ENCODE assay signal across 8 cellular contexts in genomic region chr3:172038823-172039222, GRCh38. TPM values are rescaled to one million over a fixed set of nuclear protein-coding genes. Genes with fewer than 3 reads are reported as not detected.
DNase-seq lines count a peak whose midpoint lies in the region; ATAC-seq, FAIRE-seq and TF ChIP-seq lines count a peak whose summit lies in the region.

No MANE protein-coding gene starts in this region.

- DNase-seq in A549 (ENCODE audit: low read depth in 1 of 2, low spot score in 1 of 2) = no peak
- DNase-seq in HFF-Myc (ENCODE audit: extremely low read depth, low read depth) = no peak
- no peak for DNase-seq in ascending aorta (ENCODE audit: low spot score in 2 of 2)
- DNase-seq in right lobe of liver = no peak
- DNase-seq in RCC 7860 (ENCODE audit: low spot score) = no peak

- H3K27me3 ChIP-seq in ascending aorta (no peaks in the 10 kb centered on the region), right lobe of liver (no peaks in the 10 kb centered on the region)

- TF ChIP-seq POLR2A in A549 (IDR thresholded peaks at IDR 0.05; ENCODE audit: low read length) = no peak
- no peak for TF ChIP-seq POLR2A in right lobe of liver (IDR thresholded peaks at IDR 0.05)

- H3K9me3 ChIP-seq in A549 (peaks cover 3% of the 10 kb centered on the region; the same call in 2 of the 3 replicates), ascending aorta (no peaks in the 10 kb centered on the region), right lobe of liver (no peaks in the 10 kb centered on the region)

- no peak for TF ChIP-seq RAD21 in A549 (conservative IDR thresholded peaks at IDR 0.05 in 1 of 2, IDR thresholded peaks at IDR 0.05 in 1 of 2)

- H3K4me1 ChIP-seq in A549 = peaks cover 38% of the 10 kb centered on the region; the same call in 2 of the 3 replicates
- peaks cover 5 to 13% of the 10 kb centered on the region in 2 donors for H3K4me1 ChIP-seq in ascending aorta
- peaks cover 0 to 30% (median 5%) of the 10 kb centered on the region in 4 donors for H3K4me1 ChIP-seq in right lobe of liver

- intact Hi-C loops in ascending aorta (cut with DNase I) (loop anchor here (2.0 to 10.0 kb wide), 5 partner anchors 67 to 392 kb away; partner anchors contain the start of gene PLD1), right lobe of liver (cut with DNase I) (no loop called here)

- H3K27ac ChIP-seq in A549 = peak overlapping the region; percentile 100
- H3K27ac ChIP-seq in ascending aorta = peak overlapping the region; percentile 99 to 100
- H3K27ac ChIP-seq in right lobe of liver = peak overlapping the region; percentile 98 to 99 (median 98)

- CTCF ChIA-PET in A549 (lab: Yijun Ruan, JAX) = interaction anchor here (0.6 to 1.8 kb wide), 2 partner anchors 17 to 1169 kb away, joined by 3 to 4 read pairs; partner anchors contain the start of gene RPL22L1

- FAIRE-seq in A549 (lab: Jason Lieb, UNC) = no peak
- no peak for FAIRE-seq in RCC 7860 (lab: Jason Lieb, UNC)

- H3K4me2 ChIP-seq in A549 = peak overlapping the region; percentile 82

- TF ChIP-seq EP300 in A549 (IDR thresholded peaks at IDR 0.05) = no peak

- H3K4me3 ChIP-seq in A549 (peak overlapping the region; percentile 99), HFF-Myc (replicated peaks; ENCODE audit: low read depth, low read length) (peak overlapping the region; percentile 89), ascending aorta (peak overlapping the region; percentile 85 to 94), right lobe of liver (peak overlapping the region in 1 of 3 donors; percentile 91)

- 71% methylated on average over 7 of the region's 7 CpGs for WGBS in A549 (ENCODE audit: missing lambda C conversion rate)
- 34% methylated on average over 7 of the region's 7 CpGs for WGBS in right lobe of liver (ENCODE audit: insufficient coverage, low coverage, low lambda C conversion rate, missing lambda C conversion rate)

- peaks cover 0 to 3% of the 10 kb centered on the region in 2 donors for H3K36me3 ChIP-seq in ascending aorta
- H3K36me3 ChIP-seq in right lobe of liver = no peaks in the 10 kb centered on the region

- ATAC-seq in A549 (no peak), right lobe of liver (no peak), HG02623 (IDR thresholded peaks at IDR 0.05; ENCODE audit: unreplicated experiment) (no peak), GM21526 (IDR thresholded peaks at IDR 0.05; ENCODE audit: low FRiP score, unreplicated experiment) (no peak), GM18511 (IDR thresholded peaks at IDR 0.05; ENCODE audit: unreplicated experiment) (no peak)

- no peak for TF ChIP-seq CTCF in A549 (IDR thresholded peaks at IDR 0.05)
- no peak for TF ChIP-seq CTCF in HFF-Myc (IDR thresholded peaks at IDR 0.05; ENCODE audit: low read depth, low read length, missing control alignments)
- no peak for TF ChIP-seq CTCF in ascending aorta (IDR thresholded peaks at IDR 0.05)
- TF ChIP-seq CTCF in right lobe of liver (IDR thresholded peaks at IDR 0.05) = no peak

- POLR2A ChIA-PET in A549 (lab: Yijun Ruan, JAX) = interaction anchor here (0.6 kb wide), 2 partner anchors 103 to 416 kb away, joined by 3 read pairs; no protein-coding TSS in a partner anchor

TF ChIP-seq in A549, 52 proteins besides CTCF, POLR2A, EP300 and RAD21 (continues in another document):
- TF ChIP-seq CEBPB (IDR thresholded peaks at IDR 0.05) (no peak), FOSL2 (IDR thresholded peaks at IDR 0.05) (no peak), FOSL2 (CRISPR knock-in tag; IDR thresholded peaks at IDR 0.05) (no peak), BCL3 (IDR thresholded peaks at IDR 0.05) (no peak), PBX3 (IDR thresholded peaks at IDR 0.05) (no peak), TFCP2L1 (CRISPR knock-in tag; IDR thresholded peaks at IDR 0.05) (no peak), HOXB5 (CRISPR knock-in tag; IDR thresholded peaks at IDR 0.05) (no peak), HES2 (IDR thresholded peaks at IDR 0.05) (no peak), ESRRA (IDR thresholded peaks at IDR 0.05; ENCODE audit: borderline replicate concordance, low read length) (no peak), REST (IDR thresholded peaks at IDR 0.05) (no peak), HMGXB4 (CRISPR knock-in tag; IDR thresholded peaks at IDR 0.05; ENCODE audit: borderline replicate concordance) (no peak), EHF (CRISPR knock-in tag; IDR thresholded peaks at IDR 0.05) (no peak), EHMT2 (IDR thresholded peaks at IDR 0.05; ENCODE audit: low read depth) (no peak), CBX2 (IDR thresholded peaks at IDR 0.05; ENCODE audit: borderline replicate concordance, low read depth) (no peak), RCOR1 (IDR thresholded peaks at IDR 0.05; ENCODE audit: low read depth, low read length) (no peak), ELK1 (IDR thresholded peaks at IDR 0.05; ENCODE audit: low read depth, low read length) (no peak)

RNA-seq across cellular contexts. Expression of gene FNDC3B, which starts 0.6 kb away (rescaled TPM):
- polyA plus RNA-seq in A549 (2011; rRNA removed) (29.5 and 56.0 TPM in 2 replicates), A549 (2017; fragmentation: RNase III; extraction: RNeasy Plus Mini Kit Qiagen cat#74134 plus additional on column Dnase treatment) (29.9 to 34.5 TPM (median 33.6 TPM) in 3 replicates)
- polyA plus RNA-seq in A549 (2012; cell fraction: cytosol; rRNA removed) = 8.4 and 8.6 TPM in 2 replicates
- 7.0 and 15.3 TPM in 2 replicates for polyA plus RNA-seq in A549 (2012; cell fraction: nucleus; rRNA removed)
- 181 TPM in 2 replicates for polyA minus RNA-seq in A549 (2011; rRNA and poly(A)+ RNA removed)
- total RNA-seq in ascending aorta (54.9 TPM), right lobe of liver (100 to 1,000 TPM in 1 of 6 experiments, 10 to 100 TPM in 5; 40.2 to 184 (median 63.5) TPM)
